In the genomic region with DNA sequence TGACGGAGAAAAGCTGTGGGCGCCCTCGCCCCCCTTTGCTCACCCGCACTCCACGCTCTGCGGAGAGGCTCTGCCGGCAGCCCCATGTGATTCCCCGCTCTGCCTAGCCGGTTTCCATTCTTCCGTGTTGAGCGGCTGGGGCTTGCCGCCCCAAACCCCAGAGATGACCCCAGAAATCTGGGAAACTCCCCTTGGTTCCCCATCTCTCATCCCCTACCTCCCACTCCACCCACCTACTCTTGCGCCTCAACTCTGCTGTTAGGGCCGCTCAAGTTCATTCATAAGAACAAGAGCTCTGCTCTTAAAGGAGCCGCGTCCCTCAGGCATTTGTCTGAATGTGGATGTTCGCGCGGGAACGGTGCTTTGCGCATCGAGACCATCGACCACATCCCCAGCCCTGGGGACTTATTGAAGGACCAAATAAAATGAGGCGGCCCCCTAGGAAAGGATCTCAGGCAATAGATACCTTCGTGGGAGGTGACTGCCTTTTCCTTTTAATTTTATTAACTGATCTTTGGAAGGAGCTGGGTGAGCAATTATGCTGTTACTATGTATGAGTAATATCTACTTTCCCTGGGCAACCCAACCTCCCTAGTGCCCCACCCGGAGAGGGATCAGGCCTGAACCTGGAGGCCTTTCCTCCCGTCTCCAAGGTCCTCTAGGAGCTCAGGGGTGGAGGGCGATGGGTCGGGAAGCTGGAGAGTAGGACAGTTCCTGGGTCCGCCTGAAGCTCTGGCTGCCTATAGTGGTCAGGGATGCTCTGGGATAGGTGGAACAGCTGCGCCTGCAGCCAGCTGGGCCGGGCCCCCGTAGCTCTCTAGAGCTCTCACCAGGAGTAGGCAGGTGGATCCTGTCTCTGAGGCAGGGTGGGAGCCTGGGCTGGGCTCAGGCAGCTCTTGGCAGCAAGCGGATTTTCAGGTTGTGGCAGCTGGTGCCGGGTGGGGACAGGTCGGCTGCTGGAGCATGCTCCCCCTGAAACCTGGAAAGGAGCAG, we compare ENCODE assay signal across 1 cellular context.
A peak's percentile ranks its signal among the peaks of the same experiment; 100 is the strongest.
TF ChIP-seq lines count a peak whose summit lies in the region.

No MANE protein-coding gene starts in this region.

TF ChIP-seq in HEK293, 187 proteins besides CTCF, POLR2A, EP300 and RAD21 (continued from another document):
- TF ChIP-seq ZSCAN30 (tag by site-specific recombination; IDR thresholded peaks at IDR 0.05) = no peak
- no peak for TF ChIP-seq ZNF791 (tag by site-specific recombination; IDR thresholded peaks at IDR 0.05)
- TF ChIP-seq ZNF423 (tag by site-specific recombination; IDR thresholded peaks at IDR 0.05) = no peak
- TF ChIP-seq IKZF3 (tag by site-specific recombination; IDR thresholded peaks at IDR 0.05) = peak; percentile 6; the same call in 1 of the 2 replicates
- no peak for TF ChIP-seq ZNF2 (tag by site-specific recombination; IDR thresholded peaks at IDR 0.05)
- TF ChIP-seq ZNF223 (tag by site-specific recombination; IDR thresholded peaks at IDR 0.05) = no peak
- TF ChIP-seq ZNF416 (tag by site-specific recombination; IDR thresholded peaks at IDR 0.05) = no peak
- no peak for TF ChIP-seq ZFP37 (tag by site-specific recombination; IDR thresholded peaks at IDR 0.05)
- no peak for TF ChIP-seq ZNF654 (tag by site-specific recombination; IDR thresholded peaks at IDR 0.05; ENCODE audit: low read depth)
- TF ChIP-seq EGR2 (tag by site-specific recombination; IDR thresholded peaks at IDR 0.05; ENCODE audit: low read depth) = peak; percentile 66; the same call in 1 of the 2 replicates
- no peak for TF ChIP-seq ZNF112 (tag by site-specific recombination; IDR thresholded peaks at IDR 0.05)
- TF ChIP-seq, protein P1, sequence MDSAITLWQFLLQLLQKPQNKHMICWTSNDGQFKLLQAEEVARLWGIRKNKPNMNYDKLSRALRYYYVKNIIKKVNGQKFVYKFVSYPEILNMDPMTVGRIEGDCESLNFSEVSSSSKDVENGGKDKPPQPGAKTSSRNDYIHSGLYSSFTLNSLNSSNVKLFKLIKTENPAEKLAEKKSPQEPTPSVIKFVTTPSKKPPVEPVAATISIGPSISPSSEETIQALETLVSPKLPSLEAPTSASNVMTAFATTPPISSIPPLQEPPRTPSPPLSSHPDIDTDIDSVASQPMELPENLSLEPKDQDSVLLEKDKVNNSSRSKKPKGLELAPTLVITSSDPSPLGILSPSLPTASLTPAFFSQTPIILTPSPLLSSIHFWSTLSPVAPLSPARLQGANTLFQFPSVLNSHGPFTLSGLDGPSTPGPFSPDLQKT (IDR thresholded peaks at IDR 0.05; ENCODE audit: borderline replicate concordance, low read depth, low read length) = no peak
- TF ChIP-seq, protein P2, sequence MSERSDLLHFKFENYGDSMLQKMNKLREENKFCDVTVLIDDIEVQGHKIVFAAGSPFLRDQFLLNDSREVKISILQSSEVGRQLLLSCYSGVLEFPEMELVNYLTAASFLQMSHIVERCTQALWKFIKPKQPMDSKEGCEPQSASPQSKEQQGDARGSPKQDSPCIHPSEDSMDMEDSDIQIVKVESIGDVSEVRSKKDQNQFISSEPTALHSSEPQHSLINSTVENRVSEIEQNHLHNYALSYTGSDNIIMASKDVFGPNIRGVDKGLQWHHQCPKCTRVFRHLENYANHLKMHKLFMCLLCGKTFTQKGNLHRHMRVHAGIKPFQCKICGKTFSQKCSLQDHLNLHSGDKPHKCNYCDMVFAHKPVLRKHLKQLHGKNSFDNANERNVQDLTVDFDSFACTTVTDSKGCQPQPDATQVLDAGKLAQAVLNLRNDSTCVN (tag by site-specific recombination; optimal IDR thresholded peaks at IDR 0.05) = no peak
- no peak for TF ChIP-seq ZEB2 (tag by site-specific recombination; IDR thresholded peaks at IDR 0.05)
- no peak for TF ChIP-seq HOXD13 (CRISPR knock-in tag; IDR thresholded peaks at IDR 0.05; ENCODE audit: borderline replicate concordance)
- TF ChIP-seq ZNF211 (tag by site-specific recombination; IDR thresholded peaks at IDR 0.05; ENCODE audit: low read depth) = no peak
- TF ChIP-seq ZNF692 (tag by site-specific recombination; IDR thresholded peaks at IDR 0.05) = peak; percentile 73
- TF ChIP-seq HIC1 (tag by site-specific recombination; IDR thresholded peaks at IDR 0.05) = no peak
- TF ChIP-seq ZNF433 (tag by site-specific recombination; IDR thresholded peaks at IDR 0.05; ENCODE audit: low read depth) = no peak
- TF ChIP-seq ZBTB20 (tag by site-specific recombination; IDR thresholded peaks at IDR 0.05) = no peak
- no peak for TF ChIP-seq ZSCAN16 (tag by site-specific recombination; IDR thresholded peaks at IDR 0.05)
- TF ChIP-seq GLIS1 (tag by site-specific recombination; IDR thresholded peaks at IDR 0.05) = peak; percentile 94
- no peak for TF ChIP-seq ZNF621 (tag by site-specific recombination; IDR thresholded peaks at IDR 0.05)
- TF ChIP-seq ZNF548 (tag by site-specific recombination; IDR thresholded peaks at IDR 0.05) = no peak
- TF ChIP-seq ZNF596 (tag by site-specific recombination; IDR thresholded peaks at IDR 0.05) = no peak
- TF ChIP-seq ZNF48 (tag by site-specific recombination; IDR thresholded peaks at IDR 0.05) = no peak
- peak; percentile 69; the same call in 1 of the 2 replicates for TF ChIP-seq ZBTB48 (tag by site-specific recombination; IDR thresholded peaks at IDR 0.05)
- TF ChIP-seq INSM2 (tag by site-specific recombination; IDR thresholded peaks at IDR 0.05) = no peak
- no peak for TF ChIP-seq ZNF660 (tag by site-specific recombination; IDR thresholded peaks at IDR 0.05)
- TF ChIP-seq ZNF184 (tag by site-specific recombination; IDR thresholded peaks at IDR 0.05) = 0 out of 2 replicates have a peak, but pooled peaks have one; percentile 32
- no peak for TF ChIP-seq ZNF701 (tag by site-specific recombination; IDR thresholded peaks at IDR 0.05)
- TF ChIP-seq ZNF777 (tag by site-specific recombination; IDR thresholded peaks at IDR 0.05; ENCODE audit: borderline replicate concordance) = no peak
- no peak for TF ChIP-seq ZBTB1 (tag by site-specific recombination; IDR thresholded peaks at IDR 0.05)
- TF ChIP-seq KLF17 (tag by site-specific recombination; IDR thresholded peaks at IDR 0.05) = peak; percentile 54; the same call in 1 of the 2 replicates
- TF ChIP-seq HOXC10 (CRISPR knock-in tag; IDR thresholded peaks at IDR 0.05) = no peak
- no peak for TF ChIP-seq ZIC2 (tag by site-specific recombination; IDR thresholded peaks at IDR 0.05)
- TF ChIP-seq, protein P3, sequence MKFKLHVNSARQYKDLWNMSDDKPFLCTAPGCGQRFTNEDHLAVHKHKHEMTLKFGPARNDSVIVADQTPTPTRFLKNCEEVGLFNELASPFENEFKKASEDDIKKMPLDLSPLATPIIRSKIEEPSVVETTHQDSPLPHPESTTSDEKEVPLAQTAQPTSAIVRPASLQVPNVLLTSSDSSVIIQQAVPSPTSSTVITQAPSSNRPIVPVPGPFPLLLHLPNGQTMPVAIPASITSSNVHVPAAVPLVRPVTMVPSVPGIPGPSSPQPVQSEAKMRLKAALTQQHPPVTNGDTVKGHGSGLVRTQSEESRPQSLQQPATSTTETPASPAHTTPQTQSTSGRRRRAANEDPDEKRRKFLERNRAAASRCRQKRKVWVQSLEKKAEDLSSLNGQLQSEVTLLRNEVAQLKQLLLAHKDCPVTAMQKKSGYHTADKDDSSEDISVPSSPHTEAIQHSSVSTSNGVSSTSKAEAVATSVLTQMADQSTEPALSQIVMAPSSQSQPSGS (tag by site-specific recombination; IDR thresholded peaks at IDR 0.05; ENCODE audit: low read depth) = no peak
- TF ChIP-seq KLF16 (tag by site-specific recombination; IDR thresholded peaks at IDR 0.05) = no peak
- TF ChIP-seq YY1 (tag by site-specific recombination; IDR thresholded peaks at IDR 0.05) = no peak
- TF ChIP-seq BCL11A (tag by site-specific recombination; IDR thresholded peaks at IDR 0.05; ENCODE audit: low read depth) = no peak
- no peak for TF ChIP-seq ZNF248 (tag by site-specific recombination; IDR thresholded peaks at IDR 0.05)
- TF ChIP-seq ZNF341 (tag by site-specific recombination; IDR thresholded peaks at IDR 0.05; ENCODE audit: low read depth) = peak; percentile 59
- TF ChIP-seq ZNF335 (tag by site-specific recombination; conservative IDR thresholded peaks at IDR 0.05) = peak; percentile 70
- no peak for TF ChIP-seq KLF9 (tag by site-specific recombination; IDR thresholded peaks at IDR 0.05; ENCODE audit: low read depth)
- TF ChIP-seq WT1 (tag by site-specific recombination; IDR thresholded peaks at IDR 0.05) = peak; percentile 40; the same call in 1 of the 2 replicates
- no peak for TF ChIP-seq ZNF580 (tag by site-specific recombination; IDR thresholded peaks at IDR 0.05)
- TF ChIP-seq ZBTB17 (tag by site-specific recombination; IDR thresholded peaks at IDR 0.05) = peak; percentile 87
- TF ChIP-seq ZFP69B (tag by site-specific recombination; IDR thresholded peaks at IDR 0.05) = peak; percentile 28; the same call in 1 of the 2 replicates
- TF ChIP-seq ZSCAN23 (tag by site-specific recombination; IDR thresholded peaks at IDR 0.05) = no peak
- no peak for TF ChIP-seq YY2 (tag by site-specific recombination; IDR thresholded peaks at IDR 0.05)
- no peak for TF ChIP-seq ZNF23 (tag by site-specific recombination; IDR thresholded peaks at IDR 0.05; ENCODE audit: borderline replicate concordance)
